Comparison of ENCODE assay signal across 8 cellular contexts in genomic region chr22:21632237-21632895, GRCh38. TPM values are rescaled to one million over a fixed set of nuclear protein-coding genes. Genes with fewer than 3 reads are reported as not detected.
DNase-seq lines count a peak whose midpoint lies in the region; ATAC-seq, FAIRE-seq and TF ChIP-seq lines count a peak whose summit lies in the region.
"Had no signal": no experiment of that assay in that cellular context is flagged by ENCODE, and none has a peak within 500 bp of the region (broad histone marks: within the 10 kb centered on the region; RNA-seq: fewer than 3 reads in every experiment).

TSS of gene CCDC116 (plus strand) at chr22:21632760. CDS start at chr22:21633182, 422 bp downstream.

- no peak within 1 kb of the TSS for H3K4me2 ChIP-seq in GM12878 (ENCODE audit: control insufficient read depth, insufficient read depth)

- no peaks in the 10 kb centered on the region for H3K27me3 ChIP-seq in GM12878 (replicated peaks in 1 of 2; ENCODE audit: control insufficient read depth in 2 of 2, insufficient read depth in 2 of 2, low read length in 1 of 2)

- H3K27ac ChIP-seq in KOPT-K1 (ENCODE audit: low read depth, low read length, poor library complexity, severe bottlenecking), result peak within 1 kb of the TSS; percentile 59
- no peak within 1 kb of the TSS for H3K27ac ChIP-seq in GM12878 (ENCODE audit: control insufficient read depth, insufficient read depth)
- no peak within 1 kb of the TSS for H3K27ac ChIP-seq in coronary artery

- H3K9me3 ChIP-seq in KOPT-K1 (ENCODE audit: insufficient read depth, low read length, poor library complexity, severe bottlenecking) (no peaks in the 10 kb centered on the region), GM12878 (replicated peaks; ENCODE audit: control insufficient read depth, insufficient read depth, low read length) (no peaks in the 10 kb centered on the region)

- TF ChIP-seq POLR2A in GM12878 (IDR thresholded peaks at IDR 0.05; ENCODE audit: low read depth, low read length), result peak; percentile 69; the same call in 1 of the 2 replicates

- no peak for TF ChIP-seq RAD21 in GM12878 (IDR thresholded peaks at IDR 0.05; ENCODE audit: insufficient read depth, low read depth, low read length)

- SMC1A ChIA-PET in GM12878 (lab: Charles Lee; ENCODE audit: uncharacterized antibody, unreplicated experiment), result interaction anchor here (1.5 kb wide), 1 partner anchor 11 kb away, joined by 3 read pairs; no protein-coding TSS in a partner anchor

- intact Hi-C loops in GM12878 (cut with micrococcal nuclease; ENCODE audit: unreplicated experiment), result no loop called here

- in situ Hi-C loops in GM12878 (cut with MboI), result no loop called here

- H3K36me3 ChIP-seq in KOPT-K1 (ENCODE audit: insufficient read depth, low read length), result peaks cover 13% of the 10 kb centered on the region
- H3K36me3 ChIP-seq in GM12878 (ENCODE audit: control insufficient read depth in 2 of 2, insufficient read depth in 2 of 2, low read length in 1 of 2), result peaks cover 3 to 5% of the 10 kb centered on the region in 2 experiments; a peak in 2 of 4 replicates

- FAIRE-seq in GM12878 (lab: Jason Lieb, UNC), result no peak

- no peaks in the 10 kb centered on the region for H4K20me1 ChIP-seq in GM12878 (ENCODE audit: control insufficient read depth, insufficient read depth)

- peaks cover 22% of the 10 kb centered on the region for H3K79me2 ChIP-seq in GM12878 (ENCODE audit: control insufficient read depth, insufficient read depth, low read length)

- ATAC-seq in GM12878 (no peak), GM19328 (IDR thresholded peaks at IDR 0.05; ENCODE audit: unreplicated experiment) (no peak)
- ATAC-seq: left colon had no signal

- POLR2A ChIA-PET in GM12878 (lab: Charles Lee), result no interaction called here

- H3K4me1 ChIP-seq in GM12878 (ENCODE audit: control insufficient read depth, insufficient read depth, low read length), result peaks cover 10% of the 10 kb centered on the region; the same call in 1 of the 2 replicates

- RAD21 ChIA-PET in GM12878 (lab: Charles Lee; ENCODE audit: unreplicated experiment), result interaction anchor here (1.1 kb wide), 1 partner anchor 14 kb away, joined by 3 read pairs; no protein-coding TSS in a partner anchor

- H3K9ac ChIP-seq in GM12878 (ENCODE audit: control insufficient read depth, insufficient read depth, low read length), result no peak within 1 kb of the TSS

- TF ChIP-seq EP300 in GM12878 (IDR thresholded peaks at IDR 0.05; ENCODE audit: borderline replicate concordance in 1 of 2, control insufficient read depth in 1 of 2, low read depth in 2 of 2, low read length in 2 of 2), result no peak

- CTCF ChIA-PET in GM12878 (lab: Yijun Ruan, JAX), result interaction anchor here (5.9 kb wide), 1 partner anchor 9 kb away, joined by 106 read pairs; the partner anchor contains the start of gene SDF2L1

- WGBS in GM12878 (ENCODE audit: insufficient coverage, insufficient replicate concordance, low lambda C conversion rate, missing lambda C conversion rate), result 71% methylated on average over 25 of the region's 27 CpGs

- BruUV-seq in GM12878 (replicated peaks; lab: Mats Ljungman, UMichigan), result no TSS peak

- H3K4me3 ChIP-seq in GM12878 (no peak within 1 kb of the TSS), coronary artery (no peak within 1 kb of the TSS)

- no peak within 1 kb of the TSS for H2AFZ ChIP-seq in GM12878 (ENCODE audit: control insufficient read depth, low read depth, low read length)

- TF ChIP-seq CTCF in GM12878 (IDR thresholded peaks at IDR 0.05 in 2 of 3, conservative IDR thresholded peaks at IDR 0.05 in 1 of 3; ENCODE audit: control insufficient read depth in 2 of 3, extremely low read depth in 1 of 3, insufficient read depth in 1 of 3, low read depth in 3 of 3, low read length in 3 of 3) (no peak), coronary artery (IDR thresholded peaks at IDR 0.05) (no peak)

- peak; percentile 43 to 77 (median 64) for DNase-seq in T-helper 1 cell
- DNase-seq in GM12878 (ENCODE audit: low read depth, low spot score), result no peak
- peak; percentile 59 to 62 for DNase-seq in stimulated activated CD8-positive, alpha-beta memory T cell treated with anti-CD3 and anti-CD28 coated beads, Interleukin-15, amount 100 ng/mL, for 48 hours (ENCODE audit: low read depth in 2 of 2)
- no peak for DNase-seq in LoVo (ENCODE audit: low spot score)
- DNase-seq in coronary artery (ENCODE audit: low spot score), result no peak

TF ChIP-seq in GM12878, 131 proteins besides CTCF, POLR2A, EP300 and RAD21:
- no peak for TF ChIP-seq BCL3 (IDR thresholded peaks at IDR 0.05; ENCODE audit: borderline replicate concordance, insufficient read depth, low read depth, low read length, poor library complexity, severe bottlenecking)
- TF ChIP-seq POU2F2 (IDR thresholded peaks at IDR 0.05; ENCODE audit: borderline replicate concordance, low read depth, low read length), result 0 out of 3 replicates have a peak, but pooled peaks have one; percentile 36

RNA-seq across cellular contexts. Expression of gene CCDC116, which starts in this region (rescaled TPM):
- total RNA-seq in GM12878 (2013; cell fraction: nucleolus; rRNA removed), result 0.32 and 0.69 TPM in 2 replicates
- total RNA-seq in GM12878 (2014; rRNA removed) (0.05 TPM in 1 of 2 replicates, not detected in the other), GM12878 (2014; rRNA removed; fragmentation: Illumina TruSeq; extraction: Trizol) (not detected in 2 replicates), GM12878 (2021) (0.18 and 0.29 TPM in 2 replicates)
- not detected for polyA plus RNA-seq in GM12878 (2011; ENCODE audit: low read depth)
- polyA plus RNA-seq in GM12878 (2011; rRNA removed) (0.04 TPM in 1 of 2 replicates, not detected in the other), GM12878 (2014; fragmentation: Illumina TruSeq; extraction: Trizol) (0.04 TPM in 1 of 2 replicates, not detected in the other), GM12878 (2014; fragmentation: Nextera tagmentation; extraction: Ambion mirVana) (not detected), GM12878 (2014; rRNA removed) (0.04 and 0.32 TPM in 2 replicates), GM12878 (2016; fragmentation: Nextera tagmentation; extraction: Ambion mirVana) (not detected)
- polyA plus RNA-seq in GM12878 (2011; cell fraction: cytosol; rRNA removed), result 0.09 and 0.13 TPM in 2 replicates
- 0.39 and 0.50 TPM in 2 replicates for polyA plus RNA-seq in GM12878 (2011; cell fraction: nucleus; rRNA removed)
- polyA plus RNA-seq in GM12878 (2012), result 0.06 TPM in 1 of 2 replicates, not detected in the other
- 0.10 TPM in 1 of 2 replicates, not detected in the other for polyA minus RNA-seq in GM12878 (2011; rRNA and poly(A)+ RNA removed)
- not detected in 2 replicates for polyA minus RNA-seq in GM12878 (2011; cell fraction: cytosol; rRNA and poly(A)+ RNA removed)
- polyA minus RNA-seq in GM12878 (2011; cell fraction: nucleus; rRNA and poly(A)+ RNA removed), result 0.19 and 0.24 TPM in 2 replicates

Comparison
In these comparisons a context has a peak if more than half of its experiments do, and no peak if none do; other contexts are left out.
1. DNase-seq: peak in T-helper 1 cell (5 of 5) and stimulated activated CD8-positive, alpha-beta memory T cell treated with anti-CD3 and anti-CD28 coated beads, Interleukin-15, amount 100 ng/mL, for 48 hours (2 of 2); none in GM12878 (single experiment), LoVo (single experiment) and coronary artery (single experiment).